In genomic region chr1:39230261-39231190, GRCh38 we compare ENCODE assay signal across 1 cellular context.
TF ChIP-seq lines count a peak whose summit lies in the region.

No MANE protein-coding gene starts in this region.

TF ChIP-seq in GM23338, 12 proteins besides CTCF, POLR2A, EP300 and RAD21 (continued from another document):
- TF ChIP-seq ZNF114 (CRISPR knock-in tag; IDR thresholded peaks at IDR 0.05): no peak
- no peak for TF ChIP-seq ETS1 (IDR thresholded peaks at IDR 0.05)
- no peak for TF ChIP-seq POLR2AphosphoS5 (IDR thresholded peaks at IDR 0.05; ENCODE audit: low read depth)
- TF ChIP-seq NANOG (IDR thresholded peaks at IDR 0.05; ENCODE audit: borderline replicate concordance): peak; percentile 54; the same call in 1 of the 2 replicates
- TF ChIP-seq EZH2phosphoT487 (IDR thresholded peaks at IDR 0.05; ENCODE audit: unreplicated experiment): no peak
- no peak for TF ChIP-seq EZH2 (IDR thresholded peaks at IDR 0.05; ENCODE audit: low read depth, unreplicated experiment)
